7 cellular contexts compared by ENCODE assay signal in the genomic region with DNA sequence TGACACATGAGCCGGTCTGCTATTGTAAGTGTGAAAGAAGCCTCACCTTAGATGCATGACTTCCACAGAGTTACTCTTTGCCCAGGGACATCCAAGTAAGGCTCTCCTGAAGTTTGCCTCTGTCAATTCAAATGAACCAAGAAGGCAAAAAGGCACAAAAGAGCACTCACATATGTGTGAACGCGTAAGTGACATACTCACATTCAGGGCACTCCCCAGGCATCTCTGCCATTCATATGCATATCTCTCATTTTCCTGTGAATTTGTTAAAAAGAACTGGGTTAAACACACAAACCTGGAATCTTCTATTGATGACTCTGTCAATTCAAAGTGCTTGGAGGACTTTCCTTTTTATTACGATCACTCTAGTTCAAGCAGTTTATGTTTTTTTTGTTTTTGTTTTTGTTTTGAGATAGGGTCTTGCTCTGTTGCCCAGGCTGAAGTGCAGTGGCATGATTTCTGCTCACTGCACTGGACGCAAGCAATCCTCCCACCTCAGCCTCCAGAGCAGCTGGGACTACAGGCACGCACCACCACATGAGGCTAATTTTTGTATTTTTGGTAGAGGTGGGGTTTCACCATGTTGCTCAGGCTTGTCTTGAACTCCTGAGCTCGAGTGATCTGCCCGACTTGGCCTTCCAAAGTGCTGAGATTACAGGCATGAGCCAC.
"Had no signal": no experiment of that assay in that cellular context is flagged by ENCODE, and none has a peak within 500 bp of the region (broad histone marks: within the 10 kb centered on the region; RNA-seq: fewer than 3 reads in every experiment).

No MANE protein-coding gene starts in this region.

- H3K4me3 Mint-ChIP-seq: HFFc6 had no signal

- H3K4me3 ChIP-seq: GM23248, K562 had no signal

- H3K27ac Mint-ChIP-seq: HFFc6 had no signal

- H2AFZ ChIP-seq: GM23248 had no signal

- ATAC-seq: K562 had no signal

- DNase-seq: GM23248, GOT3, H7, HCEC 1CT, HFFc6, IMR-90 had no signal

- H3K9ac ChIP-seq: GM23248 had no signal

- H3K27ac ChIP-seq: GM23248 had no signal

- H3K9me3 Mint-ChIP-seq: HFFc6 had no signal
